ENCODE assay signal across 1 cellular context in the genomic region with DNA sequence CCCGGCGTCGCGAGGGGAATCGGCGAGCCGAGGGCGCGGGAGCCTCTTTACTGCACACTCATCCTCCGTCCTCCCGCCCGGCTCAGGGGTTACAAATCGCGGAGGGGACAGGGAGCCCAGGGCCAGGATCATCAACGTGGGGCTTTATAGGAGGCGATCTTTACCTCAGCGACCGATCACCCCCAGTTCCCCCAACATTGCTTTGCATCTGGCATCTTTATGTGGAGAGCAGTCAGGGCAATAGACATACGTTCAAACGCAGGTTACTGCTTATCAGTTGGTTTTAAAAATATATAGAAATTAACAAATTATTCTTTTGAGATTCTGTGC.
TF ChIP-seq lines count a peak whose summit lies in the region.

No MANE protein-coding gene starts in this region.

TF ChIP-seq in HepG2, 621 proteins besides CTCF, POLR2A, EP300 and RAD21 (continued from another document and continues in another):
- TF ChIP-seq, protein P1, sequence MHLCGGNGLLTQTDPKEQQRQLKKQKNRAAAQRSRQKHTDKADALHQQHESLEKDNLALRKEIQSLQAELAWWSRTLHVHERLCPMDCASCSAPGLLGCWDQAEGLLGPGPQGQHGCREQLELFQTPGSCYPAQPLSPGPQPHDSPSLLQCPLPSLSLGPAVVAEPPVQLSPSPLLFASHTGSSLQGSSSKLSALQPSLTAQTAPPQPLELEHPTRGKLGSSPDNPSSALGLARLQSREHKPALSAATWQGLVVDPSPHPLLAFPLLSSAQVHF (CRISPR knock-in tag; IDR thresholded peaks at IDR 0.05), result 0 out of 2 replicates have a peak, but pooled peaks have one; percentile 12
- TF ChIP-seq ZNF263 (CRISPR knock-in tag; IDR thresholded peaks at IDR 0.05) (peak; percentile 77), MED1 (CRISPR knock-in tag; IDR thresholded peaks at IDR 0.05) (0 out of 2 replicates have a peak, but pooled peaks have one; percentile 4), ZNF563 (CRISPR knock-in tag; IDR thresholded peaks at IDR 0.05) (0 out of 2 replicates have a peak, but pooled peaks have one; percentile 14), ZNF616 (CRISPR knock-in tag; IDR thresholded peaks at IDR 0.05; ENCODE audit: low read depth) (0 out of 2 replicates have a peak, but pooled peaks have one; percentile 7), PAX8 (CRISPR knock-in tag; IDR thresholded peaks at IDR 0.05; ENCODE audit: borderline replicate concordance) (no peak), MAFG (CRISPR knock-in tag; IDR thresholded peaks at IDR 0.05) (no peak), ARNT2 (CRISPR knock-in tag; IDR thresholded peaks at IDR 0.05; ENCODE audit: low read depth) (peak; percentile 2; the same call in 1 of the 2 replicates), TBX3 (IDR thresholded peaks at IDR 0.05; ENCODE audit: borderline replicate concordance) (no peak), ZNF143 (CRISPR knock-in tag; IDR thresholded peaks at IDR 0.05) (no peak), MAF1 (CRISPR knock-in tag; IDR thresholded peaks at IDR 0.05; ENCODE audit: borderline replicate concordance) (no peak), RELA (CRISPR knock-in tag; IDR thresholded peaks at IDR 0.05) (no peak), RCOR2 (CRISPR knock-in tag; IDR thresholded peaks at IDR 0.05) (no peak), ZNF543 (CRISPR knock-in tag; IDR thresholded peaks at IDR 0.05) (no peak), ZNF121 (CRISPR knock-in tag; IDR thresholded peaks at IDR 0.05) (no peak), ZNF124 (CRISPR knock-in tag; IDR thresholded peaks at IDR 0.05) (no peak), EHMT2 (IDR thresholded peaks at IDR 0.05; ENCODE audit: borderline replicate concordance, low read depth, low read length) (no peak), ZNF3 (CRISPR knock-in tag; IDR thresholded peaks at IDR 0.05) (no peak), ZNF878 (CRISPR knock-in tag; IDR thresholded peaks at IDR 0.05) (no peak), SAP130 (CRISPR knock-in tag; IDR thresholded peaks at IDR 0.05; ENCODE audit: low read depth) (peak; percentile 6; the same call in 1 of the 2 replicates), ZNF652 (CRISPR knock-in tag; IDR thresholded peaks at IDR 0.05; ENCODE audit: borderline replicate concordance, low read depth) (no peak), BRD4 (CRISPR knock-in tag; IDR thresholded peaks at IDR 0.05) (no peak), KMT2A (CRISPR knock-in tag; IDR thresholded peaks at IDR 0.05) (0 out of 2 replicates have a peak, but pooled peaks have one; percentile 33), ZNF816 (CRISPR knock-in tag; IDR thresholded peaks at IDR 0.05; ENCODE audit: borderline replicate concordance) (0 out of 2 replicates have a peak, but pooled peaks have one; percentile 11), ZFP82 (CRISPR knock-in tag; IDR thresholded peaks at IDR 0.05; ENCODE audit: borderline replicate concordance) (0 out of 2 replicates have a peak, but pooled peaks have one; percentile 59), HMGA1 (CRISPR knock-in tag; conservative IDR thresholded peaks at IDR 0.05) (no peak), ZNF670 (CRISPR knock-in tag; IDR thresholded peaks at IDR 0.05; ENCODE audit: borderline replicate concordance) (0 out of 2 replicates have a peak, but pooled peaks have one; percentile 13)
- TF ChIP-seq, protein P2, sequence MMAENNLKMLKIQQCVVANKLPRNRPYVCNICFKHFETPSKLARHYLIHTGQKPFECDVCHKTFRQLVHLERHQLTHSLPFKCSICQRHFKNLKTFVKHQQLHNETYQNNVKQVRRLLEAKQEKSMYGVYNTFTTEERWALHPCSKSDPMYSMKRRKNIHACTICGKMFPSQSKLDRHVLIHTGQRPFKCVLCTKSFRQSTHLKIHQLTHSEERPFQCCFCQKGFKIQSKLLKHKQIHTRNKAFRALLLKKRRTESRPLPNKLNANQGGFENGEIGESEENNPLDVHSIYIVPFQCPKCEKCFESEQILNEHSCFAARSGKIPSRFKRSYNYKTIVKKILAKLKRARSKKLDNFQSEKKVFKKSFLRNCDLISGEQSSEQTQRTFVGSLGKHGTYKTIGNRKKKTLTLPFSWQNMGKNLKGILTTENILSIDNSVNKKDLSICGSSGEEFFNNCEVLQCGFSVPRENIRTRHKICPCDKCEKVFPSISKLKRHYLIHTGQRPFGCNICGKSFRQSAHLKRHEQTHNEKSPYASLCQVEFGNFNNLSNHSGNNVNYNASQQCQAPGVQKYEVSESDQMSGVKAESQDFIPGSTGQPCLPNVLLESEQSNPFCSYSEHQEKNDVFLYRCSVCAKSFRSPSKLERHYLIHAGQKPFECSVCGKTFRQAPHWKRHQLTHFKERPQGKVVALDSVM (CRISPR knock-in tag; IDR thresholded peaks at IDR 0.05), result 0 out of 2 replicates have a peak, but pooled peaks have one; percentile 1
- TF ChIP-seq, protein P3, sequence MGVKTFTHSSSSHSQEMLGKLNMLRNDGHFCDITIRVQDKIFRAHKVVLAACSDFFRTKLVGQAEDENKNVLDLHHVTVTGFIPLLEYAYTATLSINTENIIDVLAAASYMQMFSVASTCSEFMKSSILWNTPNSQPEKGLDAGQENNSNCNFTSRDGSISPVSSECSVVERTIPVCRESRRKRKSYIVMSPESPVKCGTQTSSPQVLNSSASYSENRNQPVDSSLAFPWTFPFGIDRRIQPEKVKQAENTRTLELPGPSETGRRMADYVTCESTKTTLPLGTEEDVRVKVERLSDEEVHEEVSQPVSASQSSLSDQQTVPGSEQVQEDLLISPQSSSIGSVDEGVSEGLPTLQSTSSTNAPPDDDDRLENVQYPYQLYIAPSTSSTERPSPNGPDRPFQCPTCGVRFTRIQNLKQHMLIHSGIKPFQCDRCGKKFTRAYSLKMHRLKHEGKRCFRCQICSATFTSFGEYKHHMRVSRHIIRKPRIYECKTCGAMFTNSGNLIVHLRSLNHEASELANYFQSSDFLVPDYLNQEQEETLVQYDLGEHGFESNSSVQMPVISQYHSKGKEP (CRISPR knock-in tag; IDR thresholded peaks at IDR 0.05), result 0 out of 2 replicates have a peak, but pooled peaks have one; percentile 4
- TF ChIP-seq, protein P4, sequence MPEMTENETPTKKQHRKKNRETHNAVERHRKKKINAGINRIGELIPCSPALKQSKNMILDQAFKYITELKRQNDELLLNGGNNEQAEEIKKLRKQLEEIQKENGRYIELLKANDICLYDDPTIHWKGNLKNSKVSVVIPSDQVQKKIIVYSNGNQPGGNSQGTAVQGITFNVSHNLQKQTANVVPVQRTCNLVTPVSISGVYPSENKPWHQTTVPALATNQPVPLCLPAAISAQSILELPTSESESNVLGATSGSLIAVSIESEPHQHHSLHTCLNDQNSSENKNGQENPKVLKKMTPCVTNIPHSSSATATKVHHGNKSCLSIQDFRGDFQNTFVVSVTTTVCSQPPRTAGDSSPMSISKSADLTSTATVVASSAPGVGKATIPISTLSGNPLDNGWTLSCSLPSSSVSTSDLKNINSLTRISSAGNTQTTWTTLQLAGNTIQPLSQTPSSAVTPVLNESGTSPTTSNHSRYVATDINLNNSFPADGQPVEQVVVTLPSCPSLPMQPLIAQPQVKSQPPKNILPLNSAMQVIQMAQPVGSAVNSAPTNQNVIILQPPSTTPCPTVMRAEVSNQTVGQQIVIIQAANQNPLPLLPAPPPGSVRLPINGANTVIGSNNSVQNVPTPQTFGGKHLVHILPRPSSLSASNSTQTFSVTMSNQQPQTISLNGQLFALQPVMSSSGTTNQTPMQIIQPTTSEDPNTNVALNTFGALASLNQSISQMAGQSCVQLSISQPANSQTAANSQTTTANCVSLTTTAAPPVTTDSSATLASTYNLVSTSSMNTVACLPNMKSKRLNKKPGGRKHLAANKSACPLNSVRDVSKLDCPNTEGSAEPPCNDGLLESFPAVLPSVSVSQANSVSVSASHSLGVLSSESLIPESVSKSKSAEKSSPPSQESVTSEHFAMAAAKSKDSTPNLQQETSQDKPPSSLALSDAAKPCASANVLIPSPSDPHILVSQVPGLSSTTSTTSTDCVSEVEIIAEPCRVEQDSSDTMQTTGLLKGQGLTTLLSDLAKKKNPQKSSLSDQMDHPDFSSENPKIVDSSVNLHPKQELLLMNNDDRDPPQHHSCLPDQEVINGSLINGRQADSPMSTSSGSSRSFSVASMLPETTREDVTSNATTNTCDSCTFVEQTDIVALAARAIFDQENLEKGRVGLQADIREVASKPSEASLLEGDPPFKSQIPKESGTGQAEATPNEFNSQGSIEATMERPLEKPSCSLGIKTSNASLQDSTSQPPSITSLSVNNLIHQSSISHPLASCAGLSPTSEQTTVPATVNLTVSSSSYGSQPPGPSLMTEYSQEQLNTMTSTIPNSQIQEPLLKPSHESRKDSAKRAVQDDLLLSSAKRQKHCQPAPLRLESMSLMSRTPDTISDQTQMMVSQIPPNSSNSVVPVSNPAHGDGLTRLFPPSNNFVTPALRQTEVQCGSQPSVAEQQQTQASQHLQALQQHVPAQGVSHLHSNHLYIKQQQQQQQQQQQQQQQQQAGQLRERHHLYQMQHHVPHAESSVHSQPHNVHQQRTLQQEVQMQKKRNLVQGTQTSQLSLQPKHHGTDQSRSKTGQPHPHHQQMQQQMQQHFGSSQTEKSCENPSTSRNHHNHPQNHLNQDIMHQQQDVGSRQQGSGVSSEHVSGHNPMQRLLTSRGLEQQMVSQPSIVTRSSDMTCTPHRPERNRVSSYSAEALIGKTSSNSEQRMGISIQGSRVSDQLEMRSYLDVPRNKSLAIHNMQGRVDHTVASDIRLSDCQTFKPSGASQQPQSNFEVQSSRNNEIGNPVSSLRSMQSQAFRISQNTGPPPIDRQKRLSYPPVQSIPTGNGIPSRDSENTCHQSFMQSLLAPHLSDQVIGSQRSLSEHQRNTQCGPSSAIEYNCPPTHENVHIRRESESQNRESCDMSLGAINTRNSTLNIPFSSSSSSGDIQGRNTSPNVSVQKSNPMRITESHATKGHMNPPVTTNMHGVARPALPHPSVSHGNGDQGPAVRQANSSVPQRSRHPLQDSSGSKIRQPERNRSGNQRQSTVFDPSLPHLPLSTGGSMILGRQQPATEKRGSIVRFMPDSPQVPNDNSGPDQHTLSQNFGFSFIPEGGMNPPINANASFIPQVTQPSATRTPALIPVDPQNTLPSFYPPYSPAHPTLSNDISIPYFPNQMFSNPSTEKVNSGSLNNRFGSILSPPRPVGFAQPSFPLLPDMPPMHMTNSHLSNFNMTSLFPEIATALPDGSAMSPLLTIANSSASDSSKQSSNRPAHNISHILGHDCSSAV (CRISPR knock-in tag; IDR thresholded peaks at IDR 0.05; ENCODE audit: borderline replicate concordance), result no peak
- TF ChIP-seq, protein P5, sequence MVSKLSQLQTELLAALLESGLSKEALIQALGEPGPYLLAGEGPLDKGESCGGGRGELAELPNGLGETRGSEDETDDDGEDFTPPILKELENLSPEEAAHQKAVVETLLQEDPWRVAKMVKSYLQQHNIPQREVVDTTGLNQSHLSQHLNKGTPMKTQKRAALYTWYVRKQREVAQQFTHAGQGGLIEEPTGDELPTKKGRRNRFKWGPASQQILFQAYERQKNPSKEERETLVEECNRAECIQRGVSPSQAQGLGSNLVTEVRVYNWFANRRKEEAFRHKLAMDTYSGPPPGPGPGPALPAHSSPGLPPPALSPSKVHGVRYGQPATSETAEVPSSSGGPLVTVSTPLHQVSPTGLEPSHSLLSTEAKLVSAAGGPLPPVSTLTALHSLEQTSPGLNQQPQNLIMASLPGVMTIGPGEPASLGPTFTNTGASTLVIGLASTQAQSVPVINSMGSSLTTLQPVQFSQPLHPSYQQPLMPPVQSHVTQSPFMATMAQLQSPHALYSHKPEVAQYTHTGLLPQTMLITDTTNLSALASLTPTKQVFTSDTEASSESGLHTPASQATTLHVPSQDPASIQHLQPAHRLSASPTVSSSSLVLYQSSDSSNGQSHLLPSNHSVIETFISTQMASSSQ (IDR thresholded peaks at IDR 0.05; ENCODE audit: low read depth), result no peak
- TF ChIP-seq, protein P5 (CRISPR knock-in tag; IDR thresholded peaks at IDR 0.05; ENCODE audit: borderline replicate concordance), result no peak
- TF ChIP-seq, protein P6, sequence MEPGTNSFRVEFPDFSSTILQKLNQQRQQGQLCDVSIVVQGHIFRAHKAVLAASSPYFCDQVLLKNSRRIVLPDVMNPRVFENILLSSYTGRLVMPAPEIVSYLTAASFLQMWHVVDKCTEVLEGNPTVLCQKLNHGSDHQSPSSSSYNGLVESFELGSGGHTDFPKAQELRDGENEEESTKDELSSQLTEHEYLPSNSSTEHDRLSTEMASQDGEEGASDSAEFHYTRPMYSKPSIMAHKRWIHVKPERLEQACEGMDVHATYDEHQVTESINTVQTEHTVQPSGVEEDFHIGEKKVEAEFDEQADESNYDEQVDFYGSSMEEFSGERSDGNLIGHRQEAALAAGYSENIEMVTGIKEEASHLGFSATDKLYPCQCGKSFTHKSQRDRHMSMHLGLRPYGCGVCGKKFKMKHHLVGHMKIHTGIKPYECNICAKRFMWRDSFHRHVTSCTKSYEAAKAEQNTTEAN (CRISPR knock-in tag; conservative IDR thresholded peaks at IDR 0.05), result no peak
- TF ChIP-seq, protein P7, sequence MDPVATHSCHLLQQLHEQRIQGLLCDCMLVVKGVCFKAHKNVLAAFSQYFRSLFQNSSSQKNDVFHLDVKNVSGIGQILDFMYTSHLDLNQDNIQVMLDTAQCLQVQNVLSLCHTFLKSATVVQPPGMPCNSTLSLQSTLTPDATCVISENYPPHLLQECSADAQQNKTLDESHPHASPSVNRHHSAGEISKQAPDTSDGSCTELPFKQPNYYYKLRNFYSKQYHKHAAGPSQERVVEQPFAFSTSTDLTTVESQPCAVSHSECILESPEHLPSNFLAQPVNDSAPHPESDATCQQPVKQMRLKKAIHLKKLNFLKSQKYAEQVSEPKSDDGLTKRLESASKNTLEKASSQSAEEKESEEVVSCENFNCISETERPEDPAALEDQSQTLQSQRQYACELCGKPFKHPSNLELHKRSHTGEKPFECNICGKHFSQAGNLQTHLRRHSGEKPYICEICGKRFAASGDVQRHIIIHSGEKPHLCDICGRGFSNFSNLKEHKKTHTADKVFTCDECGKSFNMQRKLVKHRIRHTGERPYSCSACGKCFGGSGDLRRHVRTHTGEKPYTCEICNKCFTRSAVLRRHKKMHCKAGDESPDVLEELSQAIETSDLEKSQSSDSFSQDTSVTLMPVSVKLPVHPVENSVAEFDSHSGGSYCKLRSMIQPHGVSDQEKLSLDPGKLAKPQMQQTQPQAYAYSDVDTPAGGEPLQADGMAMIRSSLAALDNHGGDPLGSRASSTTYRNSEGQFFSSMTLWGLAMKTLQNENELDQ (CRISPR knock-in tag; IDR thresholded peaks at IDR 0.05; ENCODE audit: borderline replicate concordance), result no peak
- TF ChIP-seq, protein P8, sequence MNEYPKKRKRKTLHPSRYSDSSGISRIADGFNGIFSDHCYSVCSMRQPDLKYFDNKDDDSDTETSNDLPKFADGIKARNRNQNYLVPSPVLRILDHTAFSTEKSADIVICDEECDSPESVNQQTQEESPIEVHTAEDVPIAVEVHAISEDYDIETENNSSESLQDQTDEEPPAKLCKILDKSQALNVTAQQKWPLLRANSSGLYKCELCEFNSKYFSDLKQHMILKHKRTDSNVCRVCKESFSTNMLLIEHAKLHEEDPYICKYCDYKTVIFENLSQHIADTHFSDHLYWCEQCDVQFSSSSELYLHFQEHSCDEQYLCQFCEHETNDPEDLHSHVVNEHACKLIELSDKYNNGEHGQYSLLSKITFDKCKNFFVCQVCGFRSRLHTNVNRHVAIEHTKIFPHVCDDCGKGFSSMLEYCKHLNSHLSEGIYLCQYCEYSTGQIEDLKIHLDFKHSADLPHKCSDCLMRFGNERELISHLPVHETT (CRISPR knock-in tag; conservative IDR thresholded peaks at IDR 0.05), result no peak
